Comparison of ENCODE assay signal across 26 cellular contexts in genomic region chr10:60825520-60825919, GRCh38. TPM values are rescaled to one million over a fixed set of nuclear protein-coding genes. Genes with fewer than 3 reads are reported as not detected.
DNase-seq lines count a peak whose midpoint lies in the region; ATAC-seq, FAIRE-seq and TF ChIP-seq lines count a peak whose summit lies in the region.
"Had no signal": no experiment of that assay in that cellular context is flagged by ENCODE, and none has a peak within 500 bp of the region (broad histone marks: within the 10 kb centered on the region; RNA-seq: fewer than 3 reads in every experiment).

No MANE protein-coding gene starts in this region.

- no peak overlapping the region for H2AFZ ChIP-seq in IMR-90 (replicated peaks; ENCODE audit: low read length, poor library complexity)
- H2AFZ ChIP-seq in K562 (ENCODE audit: low read depth, low read length) = no peak overlapping the region
- H2AFZ ChIP-seq in trophoblast cell (ENCODE audit: insufficient read depth, low read length, poor library complexity) = no peak overlapping the region

- H3K27ac ChIP-seq in IMR-90 (ENCODE audit: insufficient read depth, low read length) (no peak overlapping the region), K562 (ENCODE audit: extremely low read depth, low read depth, low read length) (no peak overlapping the region), trophoblast cell (ENCODE audit: low read depth, low read length) (no peak overlapping the region)
- H3K27ac ChIP-seq: BLaER1 treated with 17β-estradiol and CSF1 and Interleukin-3, amounts not matched to agents 10 nM and 100 nM; C4-2B had no signal

- DNase-seq in IMR-90 (no peak), NCI-H69 (lab: John Stamatoyannopoulos, UW) (peak; percentile 18), K562 (ENCODE audit: extremely low read depth in 1 of 4, low spot score in 3 of 4) (no peak), trophoblast cell (no peak), HEK293T (ENCODE audit: extremely low spot score) (no peak), SIG-M5 (lab: John Stamatoyannopoulos, UW) (no peak)
- DNase-seq in stimulated activated CD4-positive, alpha-beta T cell treated with anti-CD3 and anti-CD28 coated beads, Interleukin-15, amount 100 ng/mL, for 24 hours = no peak
- DNase-seq: 8988T; ACHN; Caco-2; Calu3; CD4-positive, alpha-beta T cell; CD8-positive, alpha-beta T cell; DMS53; DMS79; DND-41; EL; GDM1 had no signal

- no peak overlapping the region for H3K9ac ChIP-seq in IMR-90 (ENCODE audit: low read depth, low read length)
- H3K9ac ChIP-seq in K562 (ENCODE audit: insufficient read depth in 1 of 2, low read depth in 2 of 2, low read length in 2 of 2) = no peak overlapping the region
- no peak overlapping the region for H3K9ac ChIP-seq in trophoblast cell (ENCODE audit: low read length)
- H3K9ac ChIP-seq: BLaER1 treated with 17β-estradiol and CSF1 and Interleukin-3, amounts not matched to agents 10 nM and 100 nM had no signal

- H3K4me3 ChIP-seq in IMR-90 (ENCODE audit: insufficient read depth, low read depth, low read length) (no peak overlapping the region), K562 (no peak overlapping the region), trophoblast cell (ENCODE audit: low read depth, low read length) (no peak overlapping the region)
- H3K4me3 ChIP-seq: BLaER1 treated with 17β-estradiol and CSF1 and Interleukin-3, amounts not matched to agents 10 nM and 100 nM; GM12878 had no signal

- TF ChIP-seq CTCF in IMR-90 (conservative IDR thresholded peaks at IDR 0.05; ENCODE audit: low read depth, low read length) (no peak), K562 (IDR thresholded peaks at IDR 0.05 in 2 of 3, conservative IDR thresholded peaks at IDR 0.05 in 1 of 3; ENCODE audit: insufficient read depth in 2 of 3, low read depth in 1 of 3, low read length in 3 of 3) (no peak)

- 0 out of 2 replicates have a peak overlapping the region, but pooled peaks have one; percentile 22 for H3K14ac ChIP-seq in IMR-90 (replicated peaks; ENCODE audit: low read depth, low read length)
- H3K14ac ChIP-seq in trophoblast cell (ENCODE audit: low read length) = no peak overlapping the region

- H3K36me3 ChIP-seq in IMR-90 (ENCODE audit: control insufficient read depth, insufficient read depth, low read length) = no peaks in the 10 kb centered on the region
- no peaks in the 10 kb centered on the region for H3K36me3 ChIP-seq in K562 (ENCODE audit: control insufficient read depth, insufficient read depth, low read length)
- H3K36me3 ChIP-seq in trophoblast cell (ENCODE audit: control insufficient read depth in 1 of 2, insufficient read depth in 2 of 2, low read length in 2 of 2) = no peaks in the 10 kb centered on the region
- H3K36me3 ChIP-seq: BLaER1 treated with 17β-estradiol and CSF1 and Interleukin-3, amounts not matched to agents 10 nM and 100 nM had no signal

- H4K20me1 ChIP-seq in IMR-90 (ENCODE audit: insufficient read depth, low read length) = peaks cover 3% of the 10 kb centered on the region; the same call in 1 of the 2 replicates
- no peaks in the 10 kb centered on the region for H4K20me1 ChIP-seq in K562 (replicated peaks; ENCODE audit: control insufficient read depth, insufficient read depth, low read length)
- H4K20me1 ChIP-seq: BLaER1 treated with 17β-estradiol and CSF1 and Interleukin-3, amounts not matched to agents 10 nM and 100 nM had no signal

- 0 out of 2 replicates have a peak overlapping the region, but pooled peaks have one; percentile 44 for H2BK120ac ChIP-seq in IMR-90 (ENCODE audit: low read depth, low read length)
- no peak overlapping the region for H2BK120ac ChIP-seq in trophoblast cell (ENCODE audit: insufficient read depth, low read length, poor library complexity)

- H4K8ac ChIP-seq in IMR-90 (ENCODE audit: low read depth in 2 of 2, low read length in 2 of 2) = no peak overlapping the region; a peak in 1 of 4 replicates
- no peak overlapping the region for H4K8ac ChIP-seq in trophoblast cell (ENCODE audit: low read depth, low read length)

- ATAC-seq in IMR-90 (ENCODE audit: low read depth) (no peak), K562 (no peak), HG03439 (IDR thresholded peaks at IDR 0.05; ENCODE audit: unreplicated experiment) (no peak)
- ATAC-seq: CD8-positive, alpha-beta T cell; GM12878 had no signal

- no peak for FAIRE-seq in K562 (lab: Jason Lieb, UNC)
- FAIRE-seq: A204.1, D721Med, GM12878, GM12892, GM18507 had no signal

- no peak for TF ChIP-seq EP300 in K562 (IDR thresholded peaks at IDR 0.05; ENCODE audit: low read length)

- H3K4me2 ChIP-seq in IMR-90 (ENCODE audit: low read depth, low read length) = no peak overlapping the region
- no peak overlapping the region for H3K4me2 ChIP-seq in K562 (ENCODE audit: insufficient read depth, low read length)
- no peak overlapping the region for H3K4me2 ChIP-seq in trophoblast cell (ENCODE audit: low read length)
- H3K4me2 ChIP-seq: BLaER1 treated with 17β-estradiol and CSF1 and Interleukin-3, amounts not matched to agents 10 nM and 100 nM had no signal

- no peak overlapping the region for H4K12ac ChIP-seq in trophoblast cell (ENCODE audit: low read depth, low read length)

- H3K18ac ChIP-seq in IMR-90 (ENCODE audit: low read depth, low read length) = peak overlapping the region; percentile 49; the same call in 1 of the 2 replicates
- H3K18ac ChIP-seq in trophoblast cell (ENCODE audit: low read length) = no peak overlapping the region

- CTCF ChIA-PET in IMR-90 (lab: Yijun Ruan, JAX) (no interaction called here), K562 (lab: Yijun Ruan, JAX; ENCODE audit: low intra/inter-chr PET ratio) (no interaction called here), HEK293T (lab: Yijun Ruan, JAX) (no interaction called here)

- BruUV-seq in IMR-90 (replicated peaks; lab: Mats Ljungman, UMichigan) (no TSS peak), K562 (replicated peaks; lab: Mats Ljungman, UMichigan) (no TSS peak)

- H3K9me1 ChIP-seq in IMR-90 (ENCODE audit: insufficient read depth, low read length) (peaks cover 7% of the 10 kb centered on the region), K562 (ENCODE audit: control insufficient read depth, insufficient read depth, low read length) (no peaks in the 10 kb centered on the region)

- no peak overlapping the region; the same call in 1 of the 2 replicates for H4K5ac ChIP-seq in IMR-90 (ENCODE audit: low read depth, low read length)

- H3K4ac ChIP-seq in IMR-90 (ENCODE audit: low read depth, low read length) = peak overlapping the region; percentile 14; the same call in 1 of the 2 replicates
- no peak overlapping the region for H3K4ac ChIP-seq in trophoblast cell (ENCODE audit: low read depth, low read length)

- TF ChIP-seq POLR2A in IMR-90 (IDR thresholded peaks at IDR 0.05; ENCODE audit: low read depth, low read length) = no peak
- no peak for TF ChIP-seq POLR2A in K562 (conservative IDR thresholded peaks at IDR 0.05)

- dilution Hi-C loops in IMR-90 (cut with HindIII; ENCODE audit: low sequenced_read_pairs, unreplicated experiment) = no loop called here

- POLR2A ChIA-PET in IMR-90 (lab: Charles Lee; ENCODE audit: unreplicated experiment) = no interaction called here
- POLR2A ChIA-PET in K562 (lab: Yijun Ruan, JAX) = no interaction called here
- POLR2A ChIA-PET in HEK293T (lab: Yijun Ruan, JAX) = interaction anchor here (1.2 kb wide), 1 partner anchor 118 kb away, joined by 3 read pairs; no protein-coding TSS in a partner anchor

- no peak overlapping the region for H2BK5ac ChIP-seq in IMR-90 (ENCODE audit: low read depth, low read length, poor library complexity, severe bottlenecking)
- no peak overlapping the region for H2BK5ac ChIP-seq in trophoblast cell (ENCODE audit: low read depth, low read length, poor library complexity)

- H3K56ac ChIP-seq in IMR-90 (ENCODE audit: extremely low read depth, insufficient read depth, low read length) = no peak overlapping the region

- peak overlapping the region; percentile 61 for H2BK12ac ChIP-seq in trophoblast cell (ENCODE audit: low read length)

- intact Hi-C loops in IMR-90 (cut with micrococcal nuclease) = no loop called here
- intact Hi-C loops in K562 (cut with micrococcal nuclease) = loop anchor here (10.0 kb wide), 1 partner anchor 1009 kb away; no protein-coding TSS in a partner anchor

- no peaks in the 10 kb centered on the region for H3K79me1 ChIP-seq in IMR-90 (ENCODE audit: low read depth in 1 of 2, low read length in 2 of 2)
- H3K79me1 ChIP-seq in trophoblast cell (ENCODE audit: low read length) = no peaks in the 10 kb centered on the region

- 0 out of 3 replicates have a peak overlapping the region, but pooled peaks have one; percentile 11 for H2BK15ac ChIP-seq in IMR-90 (ENCODE audit: low read depth, low read length)

- H2AK9ac ChIP-seq in IMR-90 (replicated peaks; ENCODE audit: low read depth, low read length, poor library complexity) = no peak overlapping the region

- peaks cover 10% of the 10 kb centered on the region for H3K4me1 ChIP-seq in IMR-90 (ENCODE audit: control insufficient read depth, insufficient read depth, low read length)
- H3K4me1 ChIP-seq in K562 (replicated peaks in 1 of 2; ENCODE audit: control insufficient read depth in 2 of 2, insufficient read depth in 2 of 2, low read length in 2 of 2) = peaks cover 0 to 19% of the 10 kb centered on the region in 2 experiments; a peak in 4 of 5 replicates
- peaks cover 0 to 7% of the 10 kb centered on the region in 2 experiments for H3K4me1 ChIP-seq in trophoblast cell (ENCODE audit: control insufficient read depth in 1 of 2, insufficient read depth in 2 of 2, low read length in 2 of 2)
- H3K4me1 ChIP-seq: Caco-2 had no signal

- no peak overlapping the region for H3K23ac ChIP-seq in IMR-90 (ENCODE audit: low read depth, low read length)
- no peak overlapping the region for H3K23ac ChIP-seq in trophoblast cell (ENCODE audit: low read length)

- WGBS in IMR-90 (ENCODE audit: extremely low coverage in 2 of 2, insufficient read length in 1 of 2), 2 experiments = no CpG with 5 or more reads among the region's 4 CpGs
- 61% methylated on average over 4 of the region's 4 CpGs for WGBS in K562 (ENCODE audit: insufficient coverage, low coverage, missing lambda C conversion rate)
- no CpG with 5 or more reads among the region's 4 CpGs for WGBS in trophoblast cell (ENCODE audit: extremely low coverage, insufficient coverage, insufficient read length)

- no peaks in the 10 kb centered on the region for H3K27me3 ChIP-seq in IMR-90 (ENCODE audit: control insufficient read depth, insufficient read depth, low read length)
- H3K27me3 ChIP-seq in K562 (ENCODE audit: control insufficient read depth in 2 of 2, insufficient read depth in 2 of 2, low read length in 2 of 2) = no peaks in the 10 kb centered on the region
- H3K27me3 ChIP-seq in trophoblast cell (ENCODE audit: insufficient read depth, low read length) = no peaks in the 10 kb centered on the region
- H3K27me3 ChIP-seq: BLaER1 treated with 17β-estradiol and CSF1 and Interleukin-3, amounts not matched to agents 10 nM and 100 nM had no signal

- in situ Hi-C loops in IMR-90 (cut with MboI; ENCODE audit: low sequenced_read_pairs) (no loop called here), K562 (cut with MboI) (no loop called here)

- H3K9me3 ChIP-seq in IMR-90 (ENCODE audit: control insufficient read depth, insufficient read depth, low read length) (no peaks in the 10 kb centered on the region), K562 (replicated peaks; ENCODE audit: control insufficient read depth, insufficient read depth, low read depth, low read length) (no peaks in the 10 kb centered on the region), trophoblast cell (ENCODE audit: insufficient read depth, low read depth, low read length) (no peaks in the 10 kb centered on the region)
- H3K9me3 ChIP-seq: BLaER1 treated with 17β-estradiol and CSF1 and Interleukin-3, amounts not matched to agents 10 nM and 100 nM; Caco-2 had no signal

- H2AK5ac ChIP-seq in IMR-90 (ENCODE audit: low read depth, low read length) (peak overlapping the region; percentile 31), trophoblast cell (ENCODE audit: low read length) (peak overlapping the region; percentile 30)

- H4K91ac ChIP-seq in IMR-90 (ENCODE audit: insufficient read depth, low read depth, low read length) (no peak overlapping the region), trophoblast cell (ENCODE audit: low read depth, low read length) (no peak overlapping the region)

- no peaks in the 10 kb centered on the region for H3K79me2 ChIP-seq in K562 (ENCODE audit: control insufficient read depth, insufficient read depth, low read length)
- no peaks in the 10 kb centered on the region for H3K79me2 ChIP-seq in trophoblast cell (ENCODE audit: control insufficient read depth, insufficient read depth, low read length, poor library complexity)

- TF ChIP-seq RAD21 in IMR-90 (IDR thresholded peaks at IDR 0.05; ENCODE audit: low read length) = no peak
- TF ChIP-seq RAD21 in K562 (CRISPR knock-in tag; conservative IDR thresholded peaks at IDR 0.05 in 1 of 2, IDR thresholded peaks at IDR 0.05 in 1 of 2) = no peak

- 0 out of 2 replicates have a peak overlapping the region, but pooled peaks have one; percentile 32 for H2BK20ac ChIP-seq in IMR-90 (ENCODE audit: low read depth, low read length)

RNA-seq across cellular contexts. Expression of gene CDK1, which starts 47.2 kb away (rescaled TPM):
- total RNA-seq in IMR-90 (2012; rRNA removed) (28.1 and 37.5 TPM in 2 replicates), K562 (2014; rRNA removed) (122 and 156 TPM in 2 replicates), K562 (2014; rRNA removed; fragmentation: Illumina TruSeq; extraction: Trizol) (306 and 331 TPM in 2 replicates), K562 (2015; rRNA removed; fragmentation: Illumina TruSeq; extraction: Trizol) (213 and 236 TPM in 2 replicates), K562 (2021) (159 and 174 TPM in 2 replicates)
- polyA plus RNA-seq in IMR-90 (2012; rRNA removed) (17.1 and 21.9 TPM in 2 replicates), K562 (2011; rRNA removed) (259 and 366 TPM in 2 replicates), K562 (2014; fragmentation: Illumina TruSeq; extraction: Trizol) (206 and 228 TPM in 2 replicates), K562 (2014; fragmentation: Nextera tagmentation; extraction: Ambion mirVana) (100 to 1,000 TPM; 568 to 685 TPM), K562 (2014; rRNA removed) (204 and 210 TPM in 2 replicates)
- 1.5 and 2.3 TPM in 2 replicates for polyA plus RNA-seq in IMR-90 (2012; cell fraction: cytosol; rRNA removed)
- 1.8 and 14.0 TPM in 2 replicates for polyA plus RNA-seq in IMR-90 (2012; cell fraction: nucleus; rRNA removed; ENCODE audit: low replicate concordance)
- 71.4 and 283 TPM in 2 replicates for total RNA-seq in K562 (2011; cell fraction: chromatin; rRNA removed; ENCODE audit: low replicate concordance)
- 32.2 and 40.9 TPM in 2 replicates for total RNA-seq in K562 (2011; cell fraction: nucleolus; rRNA removed)
- total RNA-seq in K562 (2011; cell fraction: nucleoplasm; rRNA removed) = 114 and 180 TPM in 2 replicates
- 38.7 and 88.0 TPM in 2 replicates for polyA plus RNA-seq in K562 (2011; cell fraction: cytosol; rRNA removed)
- 109 and 195 TPM in 2 replicates for polyA plus RNA-seq in K562 (2011; cell fraction: nucleus; rRNA removed)
- 130 and 154 TPM in 2 replicates for polyA plus RNA-seq in K562 (2012)
- polyA minus RNA-seq in K562 (2011; rRNA and poly(A)+ RNA removed) = 110 and 131 TPM in 2 replicates
- 37.6 and 52.2 TPM in 2 replicates for polyA minus RNA-seq in K562 (2011; cell fraction: cytosol; rRNA and poly(A)+ RNA removed)
- 102 and 159 TPM in 2 replicates for polyA minus RNA-seq in K562 (2011; cell fraction: nucleus; rRNA and poly(A)+ RNA removed)
- 64.0 and 65.3 TPM in 2 replicates for polyA plus RNA-seq in trophoblast cell (2013)
